In genomic region chr11:108592591-108593213, GRCh38 we compare ENCODE assay signal across 8 cellular contexts. TPM values are rescaled to one million over a fixed set of nuclear protein-coding genes. Genes with fewer than 3 reads are reported as not detected.
DNase-seq lines count a peak whose midpoint lies in the region; ATAC-seq and TF ChIP-seq lines count a peak whose summit lies in the region.

No MANE protein-coding gene starts in this region.

- no peaks in the 10 kb centered on the region for H3K9me3 ChIP-seq in lung (ENCODE audit: control insufficient read depth in 2 of 2, insufficient read depth in 1 of 2, low read length in 1 of 2)

- H3K4me3 ChIP-seq in lung = peak overlapping the region; percentile 71

- no peak for TF ChIP-seq CTCF in VCaP (conservative IDR thresholded peaks at IDR 0.05)
- TF ChIP-seq CTCF in lung (IDR thresholded peaks at IDR 0.05; ENCODE audit: control extremely low read depth, extremely low read depth) = no peak

- ATAC-seq in HG03342 (IDR thresholded peaks at IDR 0.05; ENCODE audit: unreplicated experiment) = peak; percentile 23
- ATAC-seq in lung (ENCODE audit: insufficient read depth, low FRiP score) = peak; percentile 15

- H3K27ac ChIP-seq in VCaP (peak overlapping the region; percentile 93), lung (ENCODE audit: low read depth in 1 of 2, low read length in 1 of 2) (peak overlapping the region in 1 of 2 donors; percentile 88)

- H3K27me3 ChIP-seq in lung (ENCODE audit: control insufficient read depth, insufficient read depth) = no peaks in the 10 kb centered on the region

- H3K4me1 ChIP-seq in lung (ENCODE audit: control insufficient read depth in 2 of 2, insufficient read depth in 2 of 2, low read length in 2 of 2) = peaks cover 0 to 13% of the 10 kb centered on the region in 2 donors

- H3K36me3 ChIP-seq in lung (ENCODE audit: control insufficient read depth in 2 of 2, insufficient read depth in 2 of 2, low read length in 2 of 2) = no peaks in the 10 kb centered on the region

- peak; percentile 9 for DNase-seq in activated gamma-delta T cell treated with Interleukin-2 at 50 U/mL for 16 hours
- DNase-seq in activated gamma-delta T cell (lab: John Stamatoyannopoulos, UW) = no peak
- DNase-seq in cerebellum (ENCODE audit: low spot score) = peak; percentile 37
- peak; percentile 32 for DNase-seq in lung (ENCODE audit: low spot score)
- DNase-seq in stimulated activated CD8-positive, alpha-beta memory T cell treated with anti-CD3 and anti-CD28 coated beads, Interleukin-15, amount 100 ng/mL, for 48 hours (ENCODE audit: low read depth in 2 of 2) = peak; percentile 10 to 18
- DNase-seq in NCI-H2029 treated with DMSO at 0.1 percent for 48 hours (lab: John Stamatoyannopoulos, UW) = no peak

- 1 to 3% methylated on average over 42 to 43 of the region's 43 CpGs for WGBS in lung, 2 donors

RNA-seq across cellular contexts. Expression of gene EXPH5, which starts 0.9 kb away (rescaled TPM):
- total RNA-seq in cerebellum (8.8 TPM), lung (10 to 100 TPM; 25.2 to 28.8 TPM)
- polyA plus RNA-seq in lung = 1 to 10 TPM; 1.1 to 5.2 TPM

Comparison
In these comparisons a context has a peak if more than half of its experiments do, and no peak if none do; other contexts are left out.
1. DNase-seq: peak in activated gamma-delta T cell treated with Interleukin-2 at 50 U/mL for 16 hours (single experiment), cerebellum (single experiment), lung (single experiment) and stimulated activated CD8-positive, alpha-beta memory T cell treated with anti-CD3 and anti-CD28 coated beads, Interleukin-15, amount 100 ng/mL, for 48 hours (2 of 2); none in activated gamma-delta T cell (single experiment) and NCI-H2029 treated with DMSO at 0.1 percent for 48 hours (single experiment).